In the genomic region with DNA sequence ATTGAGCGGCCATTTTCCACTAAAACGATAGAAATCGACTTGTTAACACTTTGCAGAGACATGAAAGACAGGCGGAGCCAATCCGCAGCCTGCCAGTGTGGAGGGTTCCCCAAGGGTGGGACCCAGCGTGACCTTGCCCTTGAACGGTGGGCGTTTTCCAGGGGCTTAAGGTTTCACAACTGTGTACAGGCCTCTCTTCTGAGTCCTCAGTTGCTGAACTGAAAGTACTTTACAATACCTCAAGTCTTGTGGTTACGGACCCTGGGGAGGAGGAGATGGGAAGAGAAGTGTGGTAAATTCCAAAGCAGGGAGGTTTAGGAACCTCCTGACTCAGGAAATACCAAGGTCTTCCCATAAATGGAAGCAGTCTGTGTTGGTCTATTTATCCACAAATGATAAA, we compare ENCODE assay signal across 12 cellular contexts.
DNase-seq lines count a peak whose midpoint lies in the region; ATAC-seq, FAIRE-seq and TF ChIP-seq lines count a peak whose summit lies in the region.
"Had no signal": no experiment of that assay in that cellular context is flagged by ENCODE, and none has a peak within 500 bp of the region (broad histone marks: within the 10 kb centered on the region; RNA-seq: fewer than 3 reads in every experiment).

No MANE protein-coding gene starts in this region.

- no peak overlapping the region for H3K4me3 ChIP-seq in choroid plexus epithelial cell (ENCODE audit: low read depth, low read length)
- H3K4me3 ChIP-seq in testis, result no peak overlapping the region
- H3K4me3 ChIP-seq: body of pancreas, heart right ventricle, stomach had no signal

- intact Hi-C loops in testis (cut with DNase I; ENCODE audit: low total_unique reads), result no loop called here
- intact Hi-C loops in Right ventricle myocardium superior (cut with DNase I), result loop anchor here (10.0 kb wide), 1 partner anchor 370 kb away; no protein-coding TSS in a partner anchor

- no peak for FAIRE-seq in RCC 7860 (lab: Jason Lieb, UNC)
- no peak for FAIRE-seq in GM12891 (lab: Jason Lieb, UNC)
- FAIRE-seq: islet of Langerhans had no signal

- DNase-seq in EH (ENCODE audit: low read depth) (peak; percentile 29), RCC 7860 (ENCODE audit: low spot score) (peak; percentile 7), choroid plexus epithelial cell (ENCODE audit: low read depth) (peak; percentile 86), non-pigmented ciliary epithelial cell (ENCODE audit: low read depth) (peak; percentile 74), testis (no peak), Right ventricle myocardium superior (no peak), GM12891 (ENCODE audit: insufficient read length, low spot score) (no peak), SW480 (ENCODE audit: low spot score) (no peak)
- DNase-seq: stomach had no signal

- TF ChIP-seq POLR2A in testis (IDR thresholded peaks at IDR 0.05) (no peak), GM12891 (IDR thresholded peaks at IDR 0.05; ENCODE audit: low read depth, low read length) (no peak)

- no peaks in the 10 kb centered on the region for H3K27me3 ChIP-seq in testis
- H3K27me3 ChIP-seq: body of pancreas, heart right ventricle, stomach had no signal

- H3K9me3 ChIP-seq in testis, result no peaks in the 10 kb centered on the region
- H3K9me3 ChIP-seq: body of pancreas, heart right ventricle, stomach had no signal

- no peak for ATAC-seq in Right ventricle myocardium superior (ENCODE audit: poor library complexity)

- no peak overlapping the region for H3K27ac ChIP-seq in testis
- H3K27ac ChIP-seq: body of pancreas, heart right ventricle, stomach had no signal

- TF ChIP-seq CTCF in choroid plexus epithelial cell (conservative IDR thresholded peaks at IDR 0.05; ENCODE audit: low read depth, low read length) (no peak), testis (IDR thresholded peaks at IDR 0.05) (no peak)

- H3K4me1 ChIP-seq in testis, result no peaks in the 10 kb centered on the region
- H3K4me1 ChIP-seq: body of pancreas, stomach had no signal

- no peaks in the 10 kb centered on the region for H3K36me3 ChIP-seq in testis (ENCODE audit: low read depth, missing control alignments)
- H3K36me3 ChIP-seq: heart right ventricle, stomach had no signal

- 86 to 90% methylated on average over 9 of the region's 9 CpGs for WGBS in testis, 2 donors

TF ChIP-seq in GM12891, 5 proteins besides CTCF, POLR2A, EP300 and RAD21:
- TF ChIP-seq POLR2AphosphoS5 (IDR thresholded peaks at IDR 0.05; ENCODE audit: low read depth, low read length) (no peak), SPI1 (IDR thresholded peaks at IDR 0.05; ENCODE audit: low read depth, low read length) (no peak), TAF1 (IDR thresholded peaks at IDR 0.05; ENCODE audit: low read depth, low read length) (no peak), PAX5 (IDR thresholded peaks at IDR 0.05; ENCODE audit: insufficient read depth, low read length, severe bottlenecking) (no peak), POU2F2 (IDR thresholded peaks at IDR 0.05; ENCODE audit: low read depth, low read length) (no peak)

Comparison
In these comparisons a context has a peak if more than half of its experiments do, and no peak if none do; other contexts are left out.
1. DNase-seq: peak in EH (single experiment), RCC 7860 (single experiment), choroid plexus epithelial cell (single experiment) and non-pigmented ciliary epithelial cell (single experiment); none in testis (single experiment), Right ventricle myocardium superior (single experiment), GM12891 (single experiment) and SW480 (single experiment).